Comparison of ENCODE assay signal across 11 cellular contexts in genomic region chr17:7839890-7840260, GRCh38. TPM values are rescaled to one million over a fixed set of nuclear protein-coding genes. Genes with fewer than 3 reads are reported as not detected.
DNase-seq lines count a peak whose midpoint lies in the region; ATAC-seq and TF ChIP-seq lines count a peak whose summit lies in the region.
"Had no signal": no experiment of that assay in that cellular context is flagged by ENCODE, and none has a peak within 500 bp of the region (broad histone marks: within the 10 kb centered on the region; RNA-seq: fewer than 3 reads in every experiment).

No MANE protein-coding gene starts in this region.

- H4K20me1 ChIP-seq in H9 (ENCODE audit: control insufficient read depth, insufficient read depth, insufficient read length), result no peaks in the 10 kb centered on the region

- no peaks in the 10 kb centered on the region for H3K79me1 ChIP-seq in H9 (ENCODE audit: insufficient read depth, low read depth, low read length, poor library complexity, severe bottlenecking)

- H2BK15ac ChIP-seq in H9 (ENCODE audit: low read depth, low read length), result no peak overlapping the region

- CTCF ChIA-PET in activated CD8-positive, alpha-beta T cell treated with anti-CD3 and anti-CD28 coated beads for 36 hours (lab: Charles Lee), result interaction anchor here (1.0 kb wide), 1 partner anchor 15 kb away, joined by 4 read pairs; no protein-coding TSS in a partner anchor
- CTCF ChIA-PET in activated CD8-positive, alpha-beta T cell treated with anti-CD3 and anti-CD28 coated beads, Interleukin-2, amount 10 ng/mL, durations not matched to agents 7 days and 5 days (lab: Charles Lee), result interaction anchor here (1.2 to 1.9 kb wide), 2 partner anchors 11 to 150 kb away, joined by 3 to 4 read pairs; no protein-coding TSS in a partner anchor

- H3T11ph ChIP-seq in H9 (ENCODE audit: low read length), result no peak overlapping the region

- intact Hi-C loops in activated CD8-positive, alpha-beta T cell treated with anti-CD3 and anti-CD28 coated beads for 36 hours (cut with micrococcal nuclease), result loop anchor here (5.0 kb wide), 1 partner anchor 47 kb away; the partner anchor contains the start of gene CHD3
- intact Hi-C loops in esophagus squamous epithelium (cut with DNase I), result no loop called here

- peak overlapping the region; percentile 88 to 100 (median 95) for H3K27ac ChIP-seq in Peyer's patch
- peak overlapping the region in 3 of 4 donors; percentile 97 to 99 (median 99) for H3K27ac ChIP-seq in esophagus squamous epithelium
- H3K27ac ChIP-seq in H9 (ENCODE audit: insufficient read length, low read depth, low read length), result no peak overlapping the region

- H3K4me1 ChIP-seq in Peyer's patch, result peaks cover 0 to 48% (median 24%) of the 10 kb centered on the region in 4 donors
- peaks cover 35 to 90% (median 51%) of the 10 kb centered on the region in 3 donors for H3K4me1 ChIP-seq in esophagus squamous epithelium
- no peaks in the 10 kb centered on the region; the same call in 1 of the 2 replicates for H3K4me1 ChIP-seq in H9 (ENCODE audit: insufficient read depth, low read length)

- peak; percentile 68 for DNase-seq in activated CD8-positive, alpha-beta T cell treated with anti-CD3 and anti-CD28 coated beads for 36 hours
- no peak for DNase-seq in activated CD8-positive, alpha-beta T cell treated with anti-CD3 and anti-CD28 coated beads, Interleukin-2, amount 10 ng/mL, durations not matched to agents 7 days and 5 days
- DNase-seq in Peyer's patch (no peak), esophagus squamous epithelium (lab: John Stamatoyannopoulos, UW) (no peak), epidermal melanocyte (ENCODE audit: insufficient read length, low spot score) (no peak), H9 (no peak), ACHN (no peak)
- peak; percentile 62 to 74 for DNase-seq in stimulated activated naive CD8-positive, alpha-beta T cell treated with anti-CD3 and anti-CD28 coated beads, Interleukin-15, amount 100 ng/mL, for 72 hours
- DNase-seq: GF-D8 had no signal

- TF ChIP-seq POLR2A in Peyer's patch (IDR thresholded peaks at IDR 0.05), result no peak
- TF ChIP-seq POLR2A in esophagus squamous epithelium (IDR thresholded peaks at IDR 0.05), result no peak

- H4K5ac ChIP-seq in H9 (ENCODE audit: insufficient read length, low read depth, low read length), result no peak overlapping the region

- TF ChIP-seq CTCF in activated CD8-positive, alpha-beta T cell treated with anti-CD3 and anti-CD28 coated beads for 36 hours (IDR thresholded peaks at IDR 0.05), result no peak
- TF ChIP-seq CTCF in Peyer's patch (IDR thresholded peaks at IDR 0.05), result no peak
- no peak for TF ChIP-seq CTCF in esophagus squamous epithelium (IDR thresholded peaks at IDR 0.05)
- no peak for TF ChIP-seq CTCF in H9 (conservative IDR thresholded peaks at IDR 0.05)

- H3K4ac ChIP-seq in H9 (ENCODE audit: low read depth, low read length), result no peak overlapping the region

- POLR2A ChIA-PET in activated CD8-positive, alpha-beta T cell treated with anti-CD3 and anti-CD28 coated beads for 36 hours (lab: Charles Lee), result interaction anchor here (1.0 to 5.8 kb wide), 3 partner anchors 10 to 333 kb away, joined by 3 to 42 read pairs (median 4); partner anchors contain the start of genes CYB5D1 and NAA38
- POLR2A ChIA-PET in activated CD8-positive, alpha-beta T cell treated with anti-CD3 and anti-CD28 coated beads, Interleukin-2, amount 10 ng/mL, durations not matched to agents 7 days and 5 days (lab: Charles Lee), result no interaction called here

- H3K36me3 ChIP-seq in Peyer's patch (peaks cover 0 to 7% (median 0%) of the 10 kb centered on the region in 3 donors), esophagus squamous epithelium (peaks cover 0 to 8% (median 0%) of the 10 kb centered on the region in 3 donors)
- H3K36me3 ChIP-seq: adrenal gland, prostate gland had no signal

- H3K36me3 Mint-ChIP-seq in activated CD8-positive, alpha-beta T cell treated with anti-CD3 and anti-CD28 coated beads for 36 hours (ENCODE audit: low read depth), result peaks cover 22% of the 10 kb centered on the region
- H3K36me3 Mint-ChIP-seq in activated CD8-positive, alpha-beta T cell treated with anti-CD3 and anti-CD28 coated beads, Interleukin-2, amount 10 ng/mL, durations not matched to agents 7 days and 5 days (ENCODE audit: low read depth), result no peaks in the 10 kb centered on the region
- H3K36me3 Mint-ChIP-seq in H9 (ENCODE audit: insufficient read depth in 1 of 3, low read depth in 3 of 3), result peaks cover 2 to 11% (median 9%) of the 10 kb centered on the region in 3 experiments; a peak in 5 of 7 replicates

- H2BK120ac ChIP-seq in H9 (ENCODE audit: low read depth, low read length, poor library complexity, severe bottlenecking), result no peak overlapping the region

- H2AK5ac ChIP-seq in H9 (ENCODE audit: insufficient read length, low read length), result no peak overlapping the region

- no peak overlapping the region for H3K18ac ChIP-seq in H9 (ENCODE audit: insufficient read length, low read depth, low read length)

- H3K79me2 ChIP-seq in H9 (ENCODE audit: insufficient read depth, low read length), result no peaks in the 10 kb centered on the region

- ATAC-seq in activated CD8-positive, alpha-beta T cell treated with anti-CD3 and anti-CD28 coated beads for 36 hours, result no peak
- no peak for ATAC-seq in activated CD8-positive, alpha-beta T cell treated with anti-CD3 and anti-CD28 coated beads, Interleukin-2, amount 10 ng/mL, durations not matched to agents 7 days and 5 days
- ATAC-seq in stimulated activated naive CD8-positive, alpha-beta T cell treated with anti-CD3 and anti-CD28 coated beads, Interleukin-15, amount 100 ng/mL, for 72 hours, result peak; percentile 8

- H3K4me3 Mint-ChIP-seq in activated CD8-positive, alpha-beta T cell treated with anti-CD3 and anti-CD28 coated beads for 36 hours, result peak overlapping the region; percentile 83
- H3K4me3 Mint-ChIP-seq in activated CD8-positive, alpha-beta T cell treated with anti-CD3 and anti-CD28 coated beads, Interleukin-2, amount 10 ng/mL, durations not matched to agents 7 days and 5 days, result no peak overlapping the region
- peak overlapping the region; percentile 95 to 96 for H3K4me3 Mint-ChIP-seq in stimulated activated naive CD8-positive, alpha-beta T cell treated with anti-CD3 and anti-CD28 coated beads, Interleukin-15, amount 100 ng/mL, for 72 hours
- H3K4me3 Mint-ChIP-seq in H9, result peak overlapping the region in 1 of 2 experiments; percentile 89; a peak in 2 of 5 replicates

- H3K27me3 Mint-ChIP-seq in activated CD8-positive, alpha-beta T cell treated with anti-CD3 and anti-CD28 coated beads for 36 hours, result no peaks in the 10 kb centered on the region
- H3K27me3 Mint-ChIP-seq in activated CD8-positive, alpha-beta T cell treated with anti-CD3 and anti-CD28 coated beads, Interleukin-2, amount 10 ng/mL, durations not matched to agents 7 days and 5 days (ENCODE audit: low read depth), result no peaks in the 10 kb centered on the region
- H3K27me3 Mint-ChIP-seq in stimulated activated naive CD8-positive, alpha-beta T cell treated with anti-CD3 and anti-CD28 coated beads, Interleukin-15, amount 100 ng/mL, for 72 hours, result no peaks in the 10 kb centered on the region
- peaks cover 30% of the 10 kb centered on the region for H3K27me3 Mint-ChIP-seq in H9 (ENCODE audit: low read depth)

- H3K4me2 ChIP-seq in H9 (ENCODE audit: insufficient read depth, insufficient read length, low read length), result no peak overlapping the region

- H3K27ac Mint-ChIP-seq in activated CD8-positive, alpha-beta T cell treated with anti-CD3 and anti-CD28 coated beads for 36 hours, result peak overlapping the region; percentile 92
- no peak overlapping the region for H3K27ac Mint-ChIP-seq in activated CD8-positive, alpha-beta T cell treated with anti-CD3 and anti-CD28 coated beads, Interleukin-2, amount 10 ng/mL, durations not matched to agents 7 days and 5 days
- H3K27ac Mint-ChIP-seq in stimulated activated naive CD8-positive, alpha-beta T cell treated with anti-CD3 and anti-CD28 coated beads, Interleukin-15, amount 100 ng/mL, for 72 hours, result peak overlapping the region; percentile 100
- H3K27ac Mint-ChIP-seq in H9, result no peak overlapping the region

- H3K23ac ChIP-seq in H9 (ENCODE audit: insufficient read length, low read depth, low read length), result no peak overlapping the region

- H2AFZ ChIP-seq in H9 (ENCODE audit: low read length), result no peak overlapping the region

- no peak overlapping the region for H2BK5ac ChIP-seq in H9 (ENCODE audit: insufficient read length, low read length)

- H3K4me1 Mint-ChIP-seq in activated CD8-positive, alpha-beta T cell treated with anti-CD3 and anti-CD28 coated beads for 36 hours (ENCODE audit: low read depth), result peaks cover 49% of the 10 kb centered on the region
- H3K4me1 Mint-ChIP-seq in activated CD8-positive, alpha-beta T cell treated with anti-CD3 and anti-CD28 coated beads, Interleukin-2, amount 10 ng/mL, durations not matched to agents 7 days and 5 days (ENCODE audit: low read depth), result peaks cover 64% of the 10 kb centered on the region
- H3K4me1 Mint-ChIP-seq in stimulated activated naive CD8-positive, alpha-beta T cell treated with anti-CD3 and anti-CD28 coated beads, Interleukin-15, amount 100 ng/mL, for 72 hours, result peaks cover 65% of the 10 kb centered on the region
- H3K4me1 Mint-ChIP-seq in H9, result peaks cover 44 to 56% of the 10 kb centered on the region in 2 experiments

- H3K27me3 ChIP-seq in Peyer's patch, result no peaks in the 10 kb centered on the region
- no peaks in the 10 kb centered on the region for H3K27me3 ChIP-seq in esophagus squamous epithelium
- peaks cover 28% of the 10 kb centered on the region; the same call in 1 of the 2 replicates for H3K27me3 ChIP-seq in H9 (ENCODE audit: insufficient read depth, low read length)
- H3K27me3 ChIP-seq: adrenal gland had no signal

- H3K4me3 ChIP-seq in Peyer's patch (no peak overlapping the region), esophagus squamous epithelium (no peak overlapping the region)
- H3K4me3 ChIP-seq: adrenal gland, prostate gland had no signal

- no peak overlapping the region for H2BK12ac ChIP-seq in H9 (ENCODE audit: insufficient read length, low read depth, low read length)

- in situ Hi-C loops in ACHN (cut with HindIII; ENCODE audit: low pct_ligation_motif_present, low pct_unique_long_range_greater_than_20kb, low sequenced_read_pairs), result no loop called here

- H3K14ac ChIP-seq in H9 (ENCODE audit: insufficient read depth, low read length), result no peak overlapping the region

- H3K9me3 ChIP-seq in Peyer's patch (no peaks in the 10 kb centered on the region), esophagus squamous epithelium (no peaks in the 10 kb centered on the region), H9 (ENCODE audit: control insufficient read depth, low read depth, low read length) (no peaks in the 10 kb centered on the region)
- H3K9me3 ChIP-seq: adrenal gland, prostate gland had no signal

- H3K23me2 ChIP-seq in H9 (ENCODE audit: insufficient read length, low read depth, low read length, poor library complexity, severe bottlenecking), result peaks cover 49% of the 10 kb centered on the region

- no peak overlapping the region for H2BK20ac ChIP-seq in H9 (ENCODE audit: low read depth, low read length, poor library complexity, severe bottlenecking)

- WGBS in esophagus squamous epithelium, 2 donors, result 40 to 54% methylated on average over 1 to 2 of the region's 2 CpGs
- whole genome bisulfite sequencing in H9 (ENCODE audit: extremely low coverage, insufficient read length, low lambda C conversion rate), result no CpG with 5 or more reads among the region's 2 CpGs

- H4K91ac ChIP-seq in H9 (ENCODE audit: insufficient read length, low read depth, low read length), result no peak overlapping the region

- no peak overlapping the region for H3K56ac ChIP-seq in H9 (ENCODE audit: insufficient read length, low read depth, low read length)

- no peak overlapping the region for H3K9ac ChIP-seq in H9 (ENCODE audit: extremely low read depth, insufficient read length, low read length)

- H3K9me3 Mint-ChIP-seq in activated CD8-positive, alpha-beta T cell treated with anti-CD3 and anti-CD28 coated beads for 36 hours, result no peaks in the 10 kb centered on the region
- no peaks in the 10 kb centered on the region for H3K9me3 Mint-ChIP-seq in activated CD8-positive, alpha-beta T cell treated with anti-CD3 and anti-CD28 coated beads, Interleukin-2, amount 10 ng/mL, durations not matched to agents 7 days and 5 days (ENCODE audit: insufficient read depth)
- no peaks in the 10 kb centered on the region for H3K9me3 Mint-ChIP-seq in stimulated activated naive CD8-positive, alpha-beta T cell treated with anti-CD3 and anti-CD28 coated beads, Interleukin-15, amount 100 ng/mL, for 72 hours
- no peaks in the 10 kb centered on the region; a peak in 1 of 5 replicates for H3K9me3 Mint-ChIP-seq in H9

- H4K8ac ChIP-seq in H9 (replicated peaks; ENCODE audit: insufficient read length, low read depth, low read length), result no peak overlapping the region

RNA-seq across cellular contexts. Expression of gene KDM6B, which starts 5.9 kb away (rescaled TPM):
- 10 to 100 TPM; 49.2 to 53.8 TPM for total RNA-seq in activated CD8-positive, alpha-beta T cell treated with anti-CD3 and anti-CD28 coated beads for 36 hours
- 10 to 100 TPM; 12.4 to 12.6 TPM for total RNA-seq in activated CD8-positive, alpha-beta T cell treated with anti-CD3 and anti-CD28 coated beads, Interleukin-2, amount 10 ng/mL, durations not matched to agents 7 days and 5 days
- total RNA-seq in Peyer's patch, result 10 to 100 TPM; 32.1 to 45.6 (median 36.4) TPM
- 10 to 100 TPM in 1 of 4 donors, 1 to 10 TPM in 3; 6.7 to 14.6 (median 7.5) TPM for total RNA-seq in esophagus squamous epithelium
- total RNA-seq in H9 (2021), result 26.7 and 28.9 TPM in 2 replicates

RNA-seq across cellular contexts. Expression of gene TMEM88, which starts 15.0 kb away (rescaled TPM):
- 1 to 10 TPM; 2.4 to 2.9 TPM for total RNA-seq in activated CD8-positive, alpha-beta T cell treated with anti-CD3 and anti-CD28 coated beads for 36 hours
- total RNA-seq in activated CD8-positive, alpha-beta T cell treated with anti-CD3 and anti-CD28 coated beads, Interleukin-2, amount 10 ng/mL, durations not matched to agents 7 days and 5 days, result 1 to 10 TPM in 1 of 2 experiments, under 1 TPM in 1; 0.87 to 1.2 TPM
- total RNA-seq in Peyer's patch, result 10 to 100 TPM in 3 of 4 donors, 1 to 10 TPM in 1; 3.4 to 29.7 (median 12.9) TPM
- 1 to 10 TPM in 3 of 4 donors, not detected in 1; 1.5 to 3.8 (median 1.6) TPM for total RNA-seq in esophagus squamous epithelium
- total RNA-seq in H9 (2021), result 8.9 and 11.3 TPM in 2 replicates

RNA-seq across cellular contexts. Expression of gene NAA38, which starts 17.5 kb away (rescaled TPM):
- total RNA-seq in activated CD8-positive, alpha-beta T cell treated with anti-CD3 and anti-CD28 coated beads for 36 hours, result 10 to 100 TPM; 72.8 to 77.2 TPM
- total RNA-seq in activated CD8-positive, alpha-beta T cell treated with anti-CD3 and anti-CD28 coated beads, Interleukin-2, amount 10 ng/mL, durations not matched to agents 7 days and 5 days, result 10 to 100 TPM; 92.7 to 93.1 TPM
- 10 to 100 TPM; 28.6 to 75.8 (median 47.8) TPM for total RNA-seq in Peyer's patch
- total RNA-seq in esophagus squamous epithelium, result 10 to 100 TPM; 45.2 to 80.1 (median 74.8) TPM
- 40.0 and 50.2 TPM in 2 replicates for total RNA-seq in H9 (2021)

RNA-seq across cellular contexts. Expression of gene CYB5D1, which starts 17.9 kb away (rescaled TPM):
- 10 to 100 TPM; 13.5 to 16.2 TPM for total RNA-seq in activated CD8-positive, alpha-beta T cell treated with anti-CD3 and anti-CD28 coated beads for 36 hours
- total RNA-seq in activated CD8-positive, alpha-beta T cell treated with anti-CD3 and anti-CD28 coated beads, Interleukin-2, amount 10 ng/mL, durations not matched to agents 7 days and 5 days, result 10 to 100 TPM in 1 of 2 experiments, 1 to 10 TPM in 1; 9.8 to 11.2 TPM
- total RNA-seq in Peyer's patch (1 to 10 TPM; 3.3 to 5.1 (median 4.2) TPM), esophagus squamous epithelium (1 to 10 TPM; 3.8 to 9.3 (median 7.5) TPM), H9 (2021) (17.1 and 18.0 TPM in 2 replicates)

RNA-seq across cellular contexts. Expression of gene CHD3, which starts 48.7 kb away (rescaled TPM):
- total RNA-seq in activated CD8-positive, alpha-beta T cell treated with anti-CD3 and anti-CD28 coated beads for 36 hours, result 100 to 1,000 TPM; 130 to 139 TPM
- total RNA-seq in activated CD8-positive, alpha-beta T cell treated with anti-CD3 and anti-CD28 coated beads, Interleukin-2, amount 10 ng/mL, durations not matched to agents 7 days and 5 days, result 100 to 1,000 TPM; 125 to 129 TPM
- 10 to 100 TPM; 36.1 to 99.9 (median 45.1) TPM for total RNA-seq in Peyer's patch
- 10 to 100 TPM; 57.7 to 93.5 (median 73.0) TPM for total RNA-seq in esophagus squamous epithelium
- total RNA-seq in H9 (2021), result 33.2 and 35.7 TPM in 2 replicates

Comparison
In these comparisons a context has a peak if more than half of its experiments do, and no peak if none do; other contexts are left out.
1. DNase-seq: peak in activated CD8-positive, alpha-beta T cell treated with anti-CD3 and anti-CD28 coated beads for 36 hours (single experiment) and stimulated activated naive CD8-positive, alpha-beta T cell treated with anti-CD3 and anti-CD28 coated beads, Interleukin-15, amount 100 ng/mL, for 72 hours (2 of 2); none in activated CD8-positive, alpha-beta T cell treated with anti-CD3 and anti-CD28 coated beads, Interleukin-2, amount 10 ng/mL, durations not matched to agents 7 days and 5 days (single experiment), Peyer's patch (0 of 3), esophagus squamous epithelium (single experiment), epidermal melanocyte (single experiment), H9 (single experiment) and ACHN (single experiment).
2. H3K27ac Mint-ChIP-seq: peak in activated CD8-positive, alpha-beta T cell treated with anti-CD3 and anti-CD28 coated beads for 36 hours (single experiment) and stimulated activated naive CD8-positive, alpha-beta T cell treated with anti-CD3 and anti-CD28 coated beads, Interleukin-15, amount 100 ng/mL, for 72 hours (2 of 2); none in activated CD8-positive, alpha-beta T cell treated with anti-CD3 and anti-CD28 coated beads, Interleukin-2, amount 10 ng/mL, durations not matched to agents 7 days and 5 days (single experiment) and H9 (0 of 3).